Comparison of ENCODE assay signal across 25 cellular contexts in the genomic region with DNA sequence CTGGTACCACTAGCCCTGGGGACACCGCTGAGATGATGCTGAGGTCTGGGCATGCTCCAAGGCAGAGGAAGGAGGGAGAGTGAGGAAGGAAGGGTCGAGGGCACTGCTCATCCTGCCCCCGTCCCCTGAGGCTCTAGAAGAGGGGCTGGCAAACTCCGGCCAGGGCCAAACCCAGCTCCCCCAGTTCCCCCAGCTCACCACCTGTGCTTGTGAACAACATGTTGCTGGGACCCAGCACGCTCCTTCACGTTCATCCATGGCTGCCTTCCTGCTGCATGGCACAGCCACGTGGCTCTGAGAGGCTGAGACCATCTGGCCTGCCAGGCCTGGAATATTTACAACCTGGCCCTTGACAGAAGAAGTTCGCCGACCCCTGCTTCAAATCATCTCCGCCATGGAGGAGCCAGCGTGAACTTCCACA.
"Had no signal": no experiment of that assay in that cellular context is flagged by ENCODE, and none has a peak within 500 bp of the region (broad histone marks: within the 10 kb centered on the region; RNA-seq: fewer than 3 reads in every experiment).

No MANE protein-coding gene starts in this region.

- H3K27ac ChIP-seq: brain microvascular endothelial cell, epithelial cell of prostate, esophagus squamous epithelium, skin epidermis, uterus had no signal

- DNase-seq: activated CD4-positive, alpha-beta memory T cell treated with anti-CD3 and anti-CD28 coated beads, Interleukin-2, amount 10 ng/mL, durations not matched to agents 7 days and 5 days; activated CD4-positive, alpha-beta T cell treated with anti-CD3 and anti-CD28 coated beads for 1 hour; activated CD4-positive, alpha-beta T cell treated with anti-CD3 and anti-CD28 coated beads, Interleukin-2, amount 10 ng/mL, durations not matched to agents 7 days and 5 days; activated CD8-positive, alpha-beta memory T cell treated with anti-CD3 and anti-CD28 coated beads, Interleukin-2, amount 50 U/mL, for 48 hours; activated gamma-delta T cell treated with Interleukin-2 at 50 U/mL for 16 hours; activated naive CD4-positive, alpha-beta T cell treated with anti-CD3 and anti-CD28 coated beads, Interleukin-2, amount 50 U/mL, for 16 hours; activated T-cell treated with anti-CD3 and anti-CD28 coated beads, Interleukin-2, amount 50 U/mL, for 24 hours; amniotic stem cell; brain microvascular endothelial cell; dermis blood vessel endothelial cell; effector CD8-positive, alpha-beta T cell; esophagus squamous epithelium; foreskin melanocyte; midbrain; naive thymus-derived CD4-positive, alpha-beta T cell; stimulated activated CD4-positive, alpha-beta T cell treated with anti-CD3 and anti-CD28 coated beads, Interleukin-12 subunit alpha, Interleukin-12 subunit beta, amount 100 ng/mL, for 4 hours; stimulated activated CD4-positive, alpha-beta T cell treated with anti-CD3 and anti-CD28 coated beads, Interleukin-4, amount 100 ng/mL, for 24 hours; T-helper 2 cell; uterus had no signal

- H3K4me3 ChIP-seq: esophagus squamous epithelium, skin epidermis, uterus had no signal

- ATAC-seq: activated T-helper 17 cell treated with anti-CD3 and anti-CD28 coated beads, Interleukin-2, amount 50 U/mL, for 72 hours; naive thymus-derived CD4-positive, alpha-beta T cell; sciatic nerve; stimulated activated effector memory CD8-positive, alpha-beta T cell treated with anti-CD3 and anti-CD28 coated beads, Interleukin-12 subunit alpha, Interleukin-12 subunit beta, amount 100 ng/mL, for 72 hours; WTC11 had no signal

- H3K9me3 ChIP-seq: esophagus squamous epithelium, uterus had no signal

- H3K4me1 ChIP-seq: esophagus squamous epithelium, uterus had no signal

- H3K36me3 ChIP-seq: brain microvascular endothelial cell, esophagus squamous epithelium, uterus had no signal

- H3K27me3 ChIP-seq: brain microvascular endothelial cell, uterus had no signal
